1 cellular context compared by ENCODE assay signal in the genomic region with DNA sequence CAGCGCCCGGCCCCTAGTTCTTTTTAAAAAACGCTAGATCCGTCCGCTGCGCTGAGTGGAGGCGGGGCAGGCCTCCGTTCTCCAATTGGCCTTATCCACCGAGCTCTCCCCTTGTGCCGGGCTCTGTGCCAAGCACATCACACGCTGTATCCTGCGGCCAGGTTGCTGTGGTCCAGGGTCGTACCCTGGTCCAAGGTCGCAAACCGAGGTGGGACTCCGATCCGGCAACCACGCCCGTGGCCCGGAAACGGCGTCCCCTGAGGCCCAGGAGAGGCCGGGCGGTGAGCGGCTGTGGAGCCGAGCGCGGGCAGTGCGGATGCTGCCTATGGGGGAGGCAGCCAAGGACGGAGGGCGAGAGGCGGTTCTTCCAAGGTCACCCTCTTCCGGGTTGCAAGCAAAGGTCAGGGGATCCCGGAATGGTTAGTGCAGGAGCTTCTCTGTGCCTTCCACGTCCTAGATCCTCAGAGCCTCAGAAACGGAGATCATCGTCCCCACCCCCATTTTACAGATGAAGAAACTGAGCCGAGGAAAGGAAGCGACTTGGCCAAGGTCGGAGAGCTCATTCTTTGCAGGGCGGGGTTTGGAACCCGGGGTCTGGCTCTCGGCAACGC.
TF ChIP-seq lines count a peak whose summit lies in the region.

No MANE protein-coding gene starts in this region.

TF ChIP-seq in SK-N-SH treated with all-trans-retinoic acid at 6 μM for 48 hours, 23 proteins besides CTCF, POLR2A, EP300 and RAD21 (continued from another document):
- TF ChIP-seq, protein P1, sequence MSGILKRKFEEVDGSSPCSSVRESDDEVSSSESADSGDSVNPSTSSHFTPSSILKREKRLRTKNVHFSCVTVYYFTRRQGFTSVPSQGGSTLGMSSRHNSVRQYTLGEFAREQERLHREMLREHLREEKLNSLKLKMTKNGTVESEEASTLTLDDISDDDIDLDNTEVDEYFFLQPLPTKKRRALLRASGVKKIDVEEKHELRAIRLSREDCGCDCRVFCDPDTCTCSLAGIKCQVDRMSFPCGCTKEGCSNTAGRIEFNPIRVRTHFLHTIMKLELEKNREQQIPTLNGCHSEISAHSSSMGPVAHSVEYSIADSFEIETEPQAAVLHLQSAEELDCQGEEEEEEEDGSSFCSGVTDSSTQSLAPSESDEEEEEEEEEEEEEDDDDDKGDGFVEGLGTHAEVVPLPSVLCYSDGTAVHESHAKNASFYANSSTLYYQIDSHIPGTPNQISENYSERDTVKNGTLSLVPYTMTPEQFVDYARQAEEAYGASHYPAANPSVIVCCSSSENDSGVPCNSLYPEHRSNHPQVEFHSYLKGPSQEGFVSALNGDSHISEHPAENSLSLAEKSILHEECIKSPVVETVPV (CRISPR knock-in tag; IDR thresholded peaks at IDR 0.05): no peak
- TF ChIP-seq PPARA (CRISPR knock-in tag; IDR thresholded peaks at IDR 0.05; ENCODE audit: borderline replicate concordance) (no peak), ZNF70 (CRISPR knock-in tag; IDR thresholded peaks at IDR 0.05) (no peak), ZNF8 (CRISPR knock-in tag; IDR thresholded peaks at IDR 0.05) (no peak), ISL1 (CRISPR knock-in tag; IDR thresholded peaks at IDR 0.05) (no peak)
